ENCODE assay signal across 16 cellular contexts in genomic region chr4:157550028-157550427, GRCh38.
"Had no signal": no experiment of that assay in that cellular context is flagged by ENCODE, and none has a peak within 500 bp of the region (broad histone marks: within the 10 kb centered on the region; RNA-seq: fewer than 3 reads in every experiment).

No MANE protein-coding gene starts in this region.

- DNase-seq: activated CD4-positive, alpha-beta T cell treated with anti-CD3 and anti-CD28 coated beads for 48 hours; activated CD4-positive, alpha-beta T cell treated with anti-CD3 and anti-CD28 coated beads, Interleukin-2, amount 50 U/mL, for 4 hours; activated CD4-positive, CD25-positive, alpha-beta regulatory T cell treated with anti-CD3 and anti-CD28 coated beads, Interleukin-2, amount 50 U/mL, for 72 hours; activated CD8-positive, alpha-beta memory T cell treated with anti-CD3 and anti-CD28 coated beads, Interleukin-2, amount 10 ng/mL, durations not matched to agents 7 days and 5 days; activated effector memory CD4-positive, alpha-beta T cell treated with Interleukin-2 at 50 U/mL for 16 hours; activated naive CD4-positive, alpha-beta T cell; activated T-cell treated with anti-CD3 and anti-CD28 coated beads, Interleukin-2, amount 50 U/mL, for 24 hours; aorta; caudate nucleus; NCI-H1105 treated with DMSO at 0.1 percent for 48 hours; NCI-H1436 treated with DMSO at 0.1 percent for 48 hours; NCI-H187 treated with DMSO at 0.1 percent for 48 hours; NCI-H2081 treated with DMSO at 0.1 percent for 48 hours; NCI-H446; NCI-H524; SIG-M5 had no signal
